In genomic region chr16:2551420-2551889, GRCh38 we compare ENCODE assay signal across 2 cellular contexts.
TF ChIP-seq lines count a peak whose summit lies in the region.
"Not testable (repeated sequence)": the region's sequence is repeated elsewhere in the genome, so short reads cannot be mapped to it uniquely, and the experiment has no call there.

No MANE protein-coding gene starts in this region.

TF ChIP-seq in HCT116, 20 proteins besides CTCF, POLR2A, EP300 and RAD21:
- TF ChIP-seq CEBPB (IDR thresholded peaks at IDR 0.05; ENCODE audit: low read depth) (peak; percentile 84), ATF3 (IDR thresholded peaks at IDR 0.05) (peak; percentile 39; the same call in 1 of the 2 replicates)

TF ChIP-seq in K562, 482 proteins besides CTCF, POLR2A, EP300 and RAD21:
- TF ChIP-seq TEAD4 (IDR thresholded peaks at IDR 0.05; ENCODE audit: low read length) (peak; percentile 24; the same call in 1 of the 2 replicates), ATF3 (IDR thresholded peaks at IDR 0.05) (peak; percentile 81), ZNF384 (IDR thresholded peaks at IDR 0.05; ENCODE audit: low read depth, low read length) (peak; percentile 77), CEBPG (CRISPR knock-in tag; IDR thresholded peaks at IDR 0.05) (peak; percentile 34; the same call in 1 of the 2 replicates), CEBPG (tag; conservative IDR thresholded peaks at IDR 0.05 in 1 of 2, IDR thresholded peaks at IDR 0.05 in 1 of 2) (peak in 1 of 2 experiments; percentile 64; a peak in 1 of 4 replicates), CEBPB (tag; IDR thresholded peaks at IDR 0.05) (peak; percentile 89)
- not testable (repeated sequence) for TF ChIP-seq TEAD4 (CRISPR knock-in tag; IDR thresholded peaks at IDR 0.05; ENCODE audit: borderline replicate concordance); ATF3 (CRISPR knock-in tag; conservative IDR thresholded peaks at IDR 0.05)
